1 cellular context compared by ENCODE assay signal in genomic region chr21:29002442-29003144, GRCh38.
TF ChIP-seq lines count a peak whose summit lies in the region.

No MANE protein-coding gene starts in this region.

TF ChIP-seq in HepG2, 621 proteins besides CTCF, POLR2A, EP300 and RAD21 (continued from another document and continues in another):
- TF ChIP-seq CREBL2 (CRISPR knock-in tag; IDR thresholded peaks at IDR 0.05; ENCODE audit: borderline replicate concordance) (no peak; the same call in none of the 2 replicates), KLF11 (CRISPR knock-in tag; IDR thresholded peaks at IDR 0.05) (peak; percentile 86; the same call in 1 of the 2 replicates), ZNF615 (CRISPR knock-in tag; IDR thresholded peaks at IDR 0.05; ENCODE audit: borderline replicate concordance) (no peak), SP140L (CRISPR knock-in tag; IDR thresholded peaks at IDR 0.05; ENCODE audit: borderline replicate concordance) (no peak), MXI1 (IDR thresholded peaks at IDR 0.05; ENCODE audit: borderline replicate concordance, low read depth, low read length) (peak; percentile 89; the same call in 1 of the 3 replicates), ZHX1 (CRISPR knock-in tag; IDR thresholded peaks at IDR 0.05; ENCODE audit: low read depth) (peak; percentile 87), THAP8 (CRISPR knock-in tag; IDR thresholded peaks at IDR 0.05; ENCODE audit: borderline replicate concordance) (no peak), CCDC6 (CRISPR knock-in tag; IDR thresholded peaks at IDR 0.05) (0 out of 2 replicates have a peak, but pooled peaks have one; percentile 23), ZNF225 (CRISPR knock-in tag; IDR thresholded peaks at IDR 0.05) (no peak; the same call in 1 of the 2 replicates), DNMT3B (CRISPR knock-in tag; conservative IDR thresholded peaks at IDR 0.05) (peak; percentile 78; the same call in 1 of the 2 replicates), NFKBIZ (CRISPR knock-in tag; IDR thresholded peaks at IDR 0.05) (peak; percentile 80; the same call in 1 of the 2 replicates), ARID5B (CRISPR knock-in tag; IDR thresholded peaks at IDR 0.05) (peak; percentile 64), FIP1L1 (IDR thresholded peaks at IDR 0.05; ENCODE audit: borderline replicate concordance, insufficient read depth, low read depth, low read length) (0 out of 2 replicates have a peak, but pooled peaks have one; percentile 45), NAIF1 (CRISPR knock-in tag; IDR thresholded peaks at IDR 0.05; ENCODE audit: borderline replicate concordance) (peak; percentile 33; the same call in 1 of the 2 replicates), ZBTB46 (CRISPR knock-in tag; IDR thresholded peaks at IDR 0.05; ENCODE audit: borderline replicate concordance) (no peak), NONO (IDR thresholded peaks at IDR 0.05) (no peak), NONO (CRISPR knock-in tag; conservative IDR thresholded peaks at IDR 0.05) (peak; percentile 74), ZBTB8A (CRISPR knock-in tag; IDR thresholded peaks at IDR 0.05; ENCODE audit: borderline replicate concordance, low read depth) (no peak), ZNF20 (CRISPR knock-in tag; IDR thresholded peaks at IDR 0.05) (no peak), ZNF432 (CRISPR knock-in tag; IDR thresholded peaks at IDR 0.05; ENCODE audit: borderline replicate concordance) (no peak), THAP7 (CRISPR knock-in tag; IDR thresholded peaks at IDR 0.05) (no peak), ZNF589 (CRISPR knock-in tag; conservative IDR thresholded peaks at IDR 0.05) (no peak), REST (IDR thresholded peaks at IDR 0.05; ENCODE audit: borderline replicate concordance in 1 of 2, low read depth in 1 of 2, low read length in 2 of 2) (peak in 1 of 2 experiments; percentile 43; a peak in 2 of 4 replicates), ZNF891 (CRISPR knock-in tag; IDR thresholded peaks at IDR 0.05) (no peak; the same call in none of the 2 replicates), ZMAT5 (CRISPR knock-in tag; IDR thresholded peaks at IDR 0.05; ENCODE audit: borderline replicate concordance, low read depth) (no peak), ZSCAN30 (CRISPR knock-in tag; IDR thresholded peaks at IDR 0.05) (no peak), TBP (CRISPR knock-in tag; IDR thresholded peaks at IDR 0.05) (no peak), ZNF737 (CRISPR knock-in tag; IDR thresholded peaks at IDR 0.05; ENCODE audit: borderline replicate concordance) (peak; percentile 36; the same call in 1 of the 2 replicates), FOXC1 (CRISPR knock-in tag; IDR thresholded peaks at IDR 0.05; ENCODE audit: borderline replicate concordance) (peak; percentile 59; the same call in 1 of the 2 replicates), GABPA (IDR thresholded peaks at IDR 0.05; ENCODE audit: low read depth, low read length) (peak; percentile 86), GABPA (CRISPR knock-in tag; IDR thresholded peaks at IDR 0.05; ENCODE audit: low read depth) (peak; percentile 98), ZNF878 (CRISPR knock-in tag; IDR thresholded peaks at IDR 0.05) (no peak), PCBP2 (optimal IDR thresholded peaks at IDR 0.05; ENCODE audit: low read depth, low read length, poor library complexity, severe bottlenecking) (no peak), FOXO4 (CRISPR knock-in tag; conservative IDR thresholded peaks at IDR 0.05) (no peak), CCAR2 (optimal IDR thresholded peaks at IDR 0.05; ENCODE audit: low read depth, low read length) (no peak), ZNF883 (CRISPR knock-in tag; IDR thresholded peaks at IDR 0.05; ENCODE audit: not compliant biosample characterization) (peak; percentile 87), KDM3A (CRISPR knock-in tag; IDR thresholded peaks at IDR 0.05; ENCODE audit: low read depth) (peak; percentile 64), ZNF687 (CRISPR knock-in tag; IDR thresholded peaks at IDR 0.05) (peak; percentile 100), TCF7 (IDR thresholded peaks at IDR 0.05; ENCODE audit: low read depth) (no peak), ZNF605 (CRISPR knock-in tag; IDR thresholded peaks at IDR 0.05) (peak; percentile 80; the same call in 1 of the 2 replicates)
